Comparison of ENCODE assay signal across 8 cellular contexts in genomic region chr7:158782638-158783490, GRCh38. TPM values are rescaled to one million over a fixed set of nuclear protein-coding genes. Genes with fewer than 3 reads are reported as not detected.
A peak's percentile ranks its signal among the peaks of the same experiment; 100 is the strongest.
DNase-seq lines count a peak whose midpoint lies in the region; ATAC-seq, FAIRE-seq and TF ChIP-seq lines count a peak whose summit lies in the region.

No MANE protein-coding gene starts in this region.

- no peak overlapping the region for H3K27ac Mint-ChIP-seq in glutamatergic neuron (ENCODE audit: unreplicated experiment)

- H3K27me3 ChIP-seq in prostate gland (replicated peaks; ENCODE audit: insufficient read depth): no peaks in the 10 kb centered on the region

- no peak overlapping the region for H3K4me3 ChIP-seq in fibroblast of villous mesenchyme (ENCODE audit: low read depth, low read length)
- H3K4me3 ChIP-seq in prostate gland: no peak overlapping the region

- intact Hi-C loops in prostate gland (cut with DNase I): loop anchor here (2.0 kb wide), 1 partner anchor 46 kb away; the partner anchor contains the start of gene ESYT2

- no peaks in the 10 kb centered on the region for H3K9me3 Mint-ChIP-seq in glutamatergic neuron (ENCODE audit: unreplicated experiment)

- TF ChIP-seq CTCF in fibroblast of villous mesenchyme (IDR thresholded peaks at IDR 0.05; ENCODE audit: insufficient read depth, low read depth, low read length) (peak; percentile 45), prostate gland (IDR thresholded peaks at IDR 0.05) (peak in 2 of 4 experiments; percentile 37 to 43), glutamatergic neuron (IDR thresholded peaks at IDR 0.05; ENCODE audit: partially characterized antibody, unreplicated experiment) (no peak)

- TF ChIP-seq POLR2A in H54 (IDR thresholded peaks at IDR 0.05; ENCODE audit: low read depth, low read length) (no peak), prostate gland (IDR thresholded peaks at IDR 0.05) (no peak)

- WGBS in prostate gland: 54% methylated on average over 21 of the region's 21 CpGs

- H3K4me3 Mint-ChIP-seq in glutamatergic neuron (ENCODE audit: unreplicated experiment): no peak overlapping the region

- FAIRE-seq in H54 (lab: Jason Lieb, UNC): no peak

- no peaks in the 10 kb centered on the region for H3K36me3 Mint-ChIP-seq in glutamatergic neuron (ENCODE audit: unreplicated experiment)

- H3K9me3 ChIP-seq in prostate gland: no peaks in the 10 kb centered on the region

- DNase-seq in H54 (ENCODE audit: insufficient read length, low spot score): peak; percentile 30
- DNase-seq in SK-N-DZ (ENCODE audit: low spot score): peak; percentile 16
- DNase-seq in fibroblast of villous mesenchyme (ENCODE audit: low read depth): peak; percentile 63
- no peak for DNase-seq in prostate gland (ENCODE audit: low spot score)
- no peak for DNase-seq in glutamatergic neuron
- no peak for DNase-seq in NCI-H446 treated with DMSO at 0.1 percent for 48 hours (lab: John Stamatoyannopoulos, UW)
- DNase-seq in hippocampal formation (lab: John Stamatoyannopoulos, UW): no peak

- no peaks in the 10 kb centered on the region for H3K36me3 ChIP-seq in prostate gland

- peaks cover 10% of the 10 kb centered on the region for H3K4me1 ChIP-seq in prostate gland (replicated peaks)

- H3K4me1 Mint-ChIP-seq in glutamatergic neuron (ENCODE audit: low read depth, unreplicated experiment): no peaks in the 10 kb centered on the region

- no peak for ATAC-seq in HG03439 (IDR thresholded peaks at IDR 0.05; ENCODE audit: unreplicated experiment)

- no peaks in the 10 kb centered on the region for H3K27me3 Mint-ChIP-seq in glutamatergic neuron (ENCODE audit: unreplicated experiment)

- H3K27ac ChIP-seq in prostate gland: peak overlapping the region; percentile 35 to 47

RNA-seq across cellular contexts. Expression of gene ESYT2, which starts 46.4 kb away (rescaled TPM):
- 33.9 and 42.8 TPM in 2 replicates for polyA plus RNA-seq in SK-N-DZ (2014; cell fraction: cytosol; rRNA removed)
- 19.8 and 21.4 TPM in 2 replicates for polyA plus RNA-seq in SK-N-DZ (2014; cell fraction: nucleus; rRNA removed)
- 66.7 and 75.1 TPM in 2 replicates for total RNA-seq in fibroblast of villous mesenchyme
- total RNA-seq in prostate gland: 10 to 100 TPM; 60.8 to 75.1 TPM
- total RNA-seq in glutamatergic neuron (ENCODE audit: unreplicated experiment): 41.9 TPM

Comparison
In these comparisons a context has a peak if more than half of its experiments do, and no peak if none do; other contexts are left out.
1. DNase-seq: peak in H54 (single experiment), SK-N-DZ (single experiment) and fibroblast of villous mesenchyme (single experiment); none in prostate gland (single experiment), glutamatergic neuron (single experiment), NCI-H446 treated with DMSO at 0.1 percent for 48 hours (single experiment) and hippocampal formation (0 of 2).